In genomic region chr9:21801683-21802417, GRCh38 we compare ENCODE assay signal across 8 cellular contexts. TPM values are rescaled to one million over a fixed set of nuclear protein-coding genes. Genes with fewer than 3 reads are reported as not detected.
DNase-seq lines count a peak whose midpoint lies in the region; ATAC-seq, FAIRE-seq and TF ChIP-seq lines count a peak whose summit lies in the region.

No MANE protein-coding gene starts in this region.

- H3K27me3 ChIP-seq in BJ (ENCODE audit: control insufficient read depth, insufficient read depth, low read length) (no peaks in the 10 kb centered on the region), astrocyte (ENCODE audit: insufficient read depth, low read length) (no peaks in the 10 kb centered on the region), hepatocyte (peaks cover 6% of the 10 kb centered on the region), psoas muscle (ENCODE audit: insufficient read depth in 3 of 3, low read length in 2 of 3) (no peaks in the 10 kb centered on the region)

- peaks cover 26% of the 10 kb centered on the region for H3K4me1 Mint-ChIP-seq in astrocyte (ENCODE audit: low read depth, unreplicated experiment)

- POLR2A ChIA-PET in BJ (lab: Charles Lee) = interaction anchor here (0.5 to 0.7 kb wide), 3 partner anchors 27 to 424 kb away, joined by 4 to 16 read pairs (median 8); no protein-coding TSS in a partner anchor

- TF ChIP-seq CTCF in BJ (IDR thresholded peaks at IDR 0.05; ENCODE audit: insufficient read depth, low read depth, low read length) (no peak), astrocyte (IDR thresholded peaks at IDR 0.05; ENCODE audit: insufficient read depth, low read depth, low read length) (no peak), hepatocyte (IDR thresholded peaks at IDR 0.05; ENCODE audit: poor library complexity) (no peak), psoas muscle (IDR thresholded peaks at IDR 0.05) (no peak)

- H3K9me2 ChIP-seq in hepatocyte (replicated peaks; ENCODE audit: insufficient read depth) = no peaks in the 10 kb centered on the region

- H3K4me3 Mint-ChIP-seq in astrocyte (ENCODE audit: unreplicated experiment) = peak overlapping the region; percentile 99

- H3K9me3 ChIP-seq in astrocyte (ENCODE audit: insufficient read depth, low read depth, low read length) = no peaks in the 10 kb centered on the region
- H3K9me3 ChIP-seq in hepatocyte (ENCODE audit: low read depth) = no peaks in the 10 kb centered on the region
- no peaks in the 10 kb centered on the region for H3K9me3 ChIP-seq in psoas muscle

- H3K79me2 ChIP-seq in astrocyte (ENCODE audit: insufficient read depth, low read length) = peaks cover 54% of the 10 kb centered on the region
- H3K79me2 ChIP-seq in hepatocyte = peaks cover 37% of the 10 kb centered on the region

- no peaks in the 10 kb centered on the region for H3K27me3 Mint-ChIP-seq in astrocyte (ENCODE audit: low read depth, unreplicated experiment)

- ATAC-seq in GM18519 (IDR thresholded peaks at IDR 0.05; ENCODE audit: low FRiP score, unreplicated experiment) (peak; percentile 4), HG03060 (IDR thresholded peaks at IDR 0.05; ENCODE audit: low read depth, unreplicated experiment) (peak; percentile 5), psoas muscle (peak; percentile 53 to 76 (median 58))

- FAIRE-seq in astrocyte (lab: Jason Lieb, UNC) = no peak

- peak overlapping the region; percentile 74 for H3K27ac ChIP-seq in astrocyte (ENCODE audit: low read depth, low read length)
- peak overlapping the region; percentile 91 for H3K27ac ChIP-seq in hepatocyte
- H3K27ac ChIP-seq in psoas muscle = peak overlapping the region; percentile 85

- intact Hi-C loops in psoas muscle (cut with DNase I) = no loop called here

- H3K4me3 ChIP-seq in BJ (ENCODE audit: low read depth, low read length) = peak overlapping the region; percentile 77
- peak overlapping the region; percentile 85 for H3K4me3 ChIP-seq in astrocyte (ENCODE audit: insufficient read depth, low read depth, low read length)
- peak overlapping the region; percentile 80 for H3K4me3 ChIP-seq in hepatocyte
- H3K4me3 ChIP-seq in psoas muscle = peak overlapping the region; percentile 69

- CTCF ChIA-PET in BJ (lab: Yijun Ruan, JAX) = interaction anchor here (0.6 to 4.3 kb wide), 7 partner anchors 11 to 476 kb away, joined by 3 to 31 read pairs (median 5); partner anchors contain the start of gene CDKN2B

- peaks cover 8% of the 10 kb centered on the region for H3K36me3 Mint-ChIP-seq in astrocyte (ENCODE audit: low read depth, unreplicated experiment)

- peak overlapping the region; percentile 86 for H3K9ac ChIP-seq in astrocyte (ENCODE audit: low read length)

- H3K4me2 ChIP-seq in astrocyte (ENCODE audit: low read length) (peak overlapping the region; percentile 94), hepatocyte (peak overlapping the region; percentile 95)

- WGBS in hepatocyte (ENCODE audit: low lambda C conversion rate, missing lambda C conversion rate) = 5% methylated on average over 37 of the region's 37 CpGs
- 5 to 8% (median 7%) methylated on average over 37 of the region's 37 CpGs for WGBS in psoas muscle, 3 donors

- H3K9me3 Mint-ChIP-seq in astrocyte (ENCODE audit: unreplicated experiment) = no peaks in the 10 kb centered on the region

- no peak for DNase-seq in BJ (ENCODE audit: low read depth)
- peak; percentile 61 for DNase-seq in NCI-H748 treated with DMSO at 0.1 percent for 48 hours (lab: John Stamatoyannopoulos, UW)
- DNase-seq in astrocyte (ENCODE audit: low read depth) = peak; percentile 82
- DNase-seq in hepatocyte (ENCODE audit: low spot score) = peak; percentile 86
- DNase-seq in psoas muscle = peak; percentile 73 to 86
- DNase-seq in 8988T = no peak

- H3K27ac Mint-ChIP-seq in astrocyte (ENCODE audit: unreplicated experiment) = peak overlapping the region; percentile 94

- H4K20me1 ChIP-seq in astrocyte (ENCODE audit: insufficient read depth, low read length) (peaks cover 39% of the 10 kb centered on the region), hepatocyte (ENCODE audit: insufficient read depth, poor library complexity, severe bottlenecking) (peaks cover 6% of the 10 kb centered on the region)

- H2AFZ ChIP-seq in astrocyte (ENCODE audit: low read depth, low read length) (peak overlapping the region; percentile 85), hepatocyte (peak overlapping the region; percentile 80)

- no peaks in the 10 kb centered on the region; the same call in 1 of the 2 replicates for H3K36me3 ChIP-seq in BJ (ENCODE audit: control insufficient read depth, insufficient read depth, low read length)
- H3K36me3 ChIP-seq in astrocyte (ENCODE audit: insufficient read depth, low read length) = no peaks in the 10 kb centered on the region
- H3K36me3 ChIP-seq in hepatocyte (replicated peaks; ENCODE audit: insufficient read depth, low read depth) = no peaks in the 10 kb centered on the region
- H3K36me3 ChIP-seq in psoas muscle (ENCODE audit: insufficient read depth in 1 of 2, low read depth in 1 of 2) = no peaks in the 10 kb centered on the region

- H3K4me1 ChIP-seq in astrocyte (ENCODE audit: insufficient read depth, low read length) = peaks cover 28% of the 10 kb centered on the region
- H3K4me1 ChIP-seq in hepatocyte (ENCODE audit: insufficient read depth) = peaks cover 8% of the 10 kb centered on the region
- peaks cover 10% of the 10 kb centered on the region for H3K4me1 ChIP-seq in psoas muscle

RNA-seq across cellular contexts. Expression of gene MTAP, which starts 0.6 kb away (rescaled TPM):
- polyA plus RNA-seq in BJ (2011; rRNA removed) (14.2 and 18.2 TPM in 2 replicates), hepatocyte (15.9 and 21.2 TPM in 2 replicates), psoas muscle (10 to 100 TPM in 1 of 3 donors, 1 to 10 TPM in 2; 4.3 to 15.5 (median 8.6) TPM)
- 12.0 and 16.2 TPM in 2 replicates for polyA minus RNA-seq in BJ (2011; rRNA and poly(A)+ RNA removed)
- total RNA-seq in astrocyte (43.8 and 56.1 TPM in 2 replicates), hepatocyte (18.9 and 38.8 TPM in 2 replicates), psoas muscle (10 to 100 TPM; 11.0 to 16.6 (median 14.9) TPM)

Comparison
In these comparisons a context has a peak if more than half of its experiments do, and no peak if none do; other contexts are left out.
1. DNase-seq: peak in NCI-H748 treated with DMSO at 0.1 percent for 48 hours (single experiment), astrocyte (single experiment), hepatocyte (single experiment) and psoas muscle (2 of 2); none in BJ (single experiment) and 8988T (single experiment).
2. ATAC-seq: peak in every context shown above with its lines; median percentile 58 in psoas muscle; 5 in HG03060; 4 in GM18519.
3. Peak in every context shown above with its lines, with median percentiles within 50 percentile points of each other: H3K4me3 ChIP-seq and H3K27ac ChIP-seq.